Comparison of ENCODE assay signal across 13 cellular contexts in genomic region chr5:885127-885442, GRCh38.
"Had no signal": no experiment of that assay in that cellular context is flagged by ENCODE, and none has a peak within 500 bp of the region (broad histone marks: within the 10 kb centered on the region; RNA-seq: fewer than 3 reads in every experiment).

No MANE protein-coding gene starts in this region.

- H3K36me3 ChIP-seq: uterus had no signal

- H3K4me3 ChIP-seq: heart left ventricle, uterus had no signal

- H3K9me3 ChIP-seq: heart left ventricle, neutrophil, uterus had no signal

- H3K4me1 ChIP-seq: uterus had no signal

- ATAC-seq: esophagus mucosa had no signal

- DNase-seq: effector memory CD4-positive, alpha-beta T cell; mammary epithelial cell; naive thymus-derived CD4-positive, alpha-beta T cell; nephron progenitor cell; small intestine; stimulated activated CD4-positive, alpha-beta T cell treated with anti-CD3 and anti-CD28 coated beads, Interleukin-2, amount 100 ng/mL, for 48 hours; stimulated activated naive CD4-positive, alpha-beta T cell treated with Interleukin-2 at 50 U/mL for 16 hours; uterus had no signal

- FAIRE-seq: endometrium, frontal cortex, small intestine had no signal

- H3K27me3 ChIP-seq: heart left ventricle, neutrophil, uterus had no signal

- H3K27ac ChIP-seq: neutrophil, uterus had no signal
